ENCODE assay signal across 7 cellular contexts in the genomic region with DNA sequence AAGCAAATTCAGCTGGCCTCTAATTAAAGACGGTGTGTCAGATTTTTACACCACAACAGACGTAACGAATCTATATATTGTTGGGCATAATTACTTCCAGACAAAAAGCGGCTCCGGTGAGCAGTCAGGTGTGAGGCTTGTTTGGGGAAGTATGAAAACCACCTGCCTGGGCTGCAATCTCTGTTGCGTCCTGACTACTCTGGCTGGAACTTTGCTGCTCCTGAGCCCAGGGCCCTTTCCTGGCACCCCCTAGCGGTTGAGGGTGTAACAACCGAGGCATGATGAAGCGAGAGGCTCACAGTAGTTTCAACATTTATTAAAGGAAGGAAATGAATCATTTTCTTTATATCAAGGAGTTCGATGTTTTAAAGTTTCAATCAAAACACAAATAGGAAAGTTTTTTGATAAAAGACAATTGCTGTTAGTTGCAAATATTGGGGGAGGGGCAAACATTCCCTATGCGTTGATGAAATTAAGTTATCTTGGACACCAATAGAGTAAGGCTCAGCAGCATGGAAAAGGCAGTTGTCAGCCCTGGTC. TPM values are rescaled to one million over a fixed set of nuclear protein-coding genes. Genes with fewer than 3 reads are reported as not detected.
DNase-seq lines count a peak whose midpoint lies in the region; ATAC-seq and TF ChIP-seq lines count a peak whose summit lies in the region.

No MANE protein-coding gene starts in this region.

- no peak overlapping the region for H3K9ac ChIP-seq in MM.1S (ENCODE audit: low read length)

- H3K79me2 ChIP-seq in MM.1S (ENCODE audit: low read length): no peaks in the 10 kb centered on the region

- peaks cover 4% of the 10 kb centered on the region for H3K9me3 Mint-ChIP-seq in mesothelial cell of epicardium

- H2AFZ ChIP-seq in MM.1S (ENCODE audit: low read length): no peak overlapping the region

- no peaks in the 10 kb centered on the region for H3K27me3 Mint-ChIP-seq in mesothelial cell of epicardium (ENCODE audit: low read depth)

- H3K4me3 Mint-ChIP-seq in mesothelial cell of epicardium: no peak overlapping the region

- H3F3A ChIP-seq in MM.1S (ENCODE audit: insufficient read depth, low read length): no peaks in the 10 kb centered on the region

- TF ChIP-seq CTCF in MM.1S (IDR thresholded peaks at IDR 0.05; ENCODE audit: low read length) (peak; percentile 97), coronary artery (IDR thresholded peaks at IDR 0.05) (peak; percentile 16), mesothelial cell of epicardium (IDR thresholded peaks at IDR 0.05; ENCODE audit: unreplicated experiment) (peak; percentile 84)

- no peak overlapping the region for H3K27ac ChIP-seq in MM.1S (ENCODE audit: low read length)
- H3K27ac ChIP-seq in coronary artery: no peak overlapping the region

- peaks cover 22% of the 10 kb centered on the region for H3K4me1 Mint-ChIP-seq in mesothelial cell of epicardium

- in situ Hi-C loops in HAP-1 (cut with MboI; ENCODE audit: low sequenced_read_pairs): no loop called here

- ATAC-seq in GM18498 (IDR thresholded peaks at IDR 0.05; ENCODE audit: unreplicated experiment): peak; percentile 91

- H3K9me3 ChIP-seq in HAP-1 (0 out of 2 replicates have a peak, but pooled peaks cover 3% of the 10 kb centered on the region), MM.1S (replicated peaks; ENCODE audit: insufficient read depth, low read length) (no peaks in the 10 kb centered on the region)

- no peaks in the 10 kb centered on the region for H3K9me2 ChIP-seq in MM.1S (replicated peaks; ENCODE audit: insufficient read depth, low read length)

- H3K4me1 ChIP-seq in HAP-1: peaks cover 3% of the 10 kb centered on the region; the same call in 1 of the 2 replicates
- H3K4me1 ChIP-seq in MM.1S (ENCODE audit: low read length): 0 out of 2 replicates have a peak, but pooled peaks cover 4% of the 10 kb centered on the region

- H3K4me3 ChIP-seq in HAP-1 (no peak overlapping the region), MM.1S (ENCODE audit: low read length) (no peak overlapping the region), coronary artery (no peak overlapping the region)

- H3K36me3 ChIP-seq in HAP-1 (replicated peaks) (no peaks in the 10 kb centered on the region), MM.1S (replicated peaks; ENCODE audit: insufficient read depth, low read length) (no peaks in the 10 kb centered on the region)

- peak overlapping the region; percentile 5; the same call in 1 of the 2 replicates for H3K4me2 ChIP-seq in MM.1S (ENCODE audit: low read depth, low read length)

- peak overlapping the region; percentile 51 for H3K27ac Mint-ChIP-seq in mesothelial cell of epicardium

- DNase-seq in HAP-1 (ENCODE audit: low spot score in 2 of 2) (peak; percentile 57 to 87), MM.1S (peak; percentile 86), coronary artery (ENCODE audit: low spot score) (no peak), mesothelial cell of epicardium (ENCODE audit: low spot score in 2 of 2, unreplicated experiment in 2 of 2) (peak; percentile 41 to 80)
- peak; percentile 48 for DNase-seq in activated CD4-positive, alpha-beta T cell treated with anti-CD3 and anti-CD28 coated beads for 1 hour
- DNase-seq in stimulated activated CD8-positive, alpha-beta memory T cell treated with anti-CD3 and anti-CD28 coated beads, Interleukin-7, amount 100 ng/mL, for 24 hours (ENCODE audit: low read depth): peak; percentile 55

- H4K20me1 ChIP-seq in MM.1S (ENCODE audit: insufficient read depth, low read length): no peaks in the 10 kb centered on the region

- H3K36me3 Mint-ChIP-seq in mesothelial cell of epicardium: peaks cover 2% of the 10 kb centered on the region

- H3K27me3 ChIP-seq in HAP-1 (ENCODE audit: low read depth) (peaks cover 13% of the 10 kb centered on the region; the same call in 1 of the 2 replicates), MM.1S (replicated peaks; ENCODE audit: insufficient read depth, low read length) (no peaks in the 10 kb centered on the region)

RNA-seq across cellular contexts. Expression of a gene that starts 10.6 kb away (rescaled TPM):
- 13.1 to 14.9 TPM (median 14.3 TPM) in 3 replicates for total RNA-seq in mesothelial cell of epicardium

Comparison
In these comparisons a context has a peak if more than half of its experiments do, and no peak if none do; other contexts are left out.
1. CTCF ChIP-seq: peak in every context shown above with its lines; median percentile 97 in MM.1S; 84 in mesothelial cell of epicardium; 16 in coronary artery.